ENCODE assay signal across 2 cellular contexts in the genomic region with DNA sequence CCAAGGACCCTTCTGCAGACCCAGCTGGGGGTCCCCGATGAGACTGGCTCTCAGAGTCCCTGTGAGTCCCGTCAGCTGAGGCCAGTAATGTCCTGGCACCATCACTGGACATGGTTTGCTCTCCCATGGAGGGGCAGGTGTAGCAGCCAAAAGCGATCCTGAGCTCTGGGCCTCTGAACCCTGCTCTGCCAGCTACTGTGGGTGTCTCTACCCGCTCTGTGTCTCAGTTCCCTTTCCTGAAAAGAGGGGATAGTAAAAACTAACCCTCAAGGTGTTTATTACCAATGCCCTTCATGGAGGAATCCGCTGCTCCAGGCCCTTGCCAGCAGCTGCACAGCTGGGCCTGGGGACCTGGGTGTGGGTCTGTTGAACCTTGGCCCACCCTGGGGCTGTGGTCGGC.
TF ChIP-seq lines count a peak whose summit lies in the region.

No MANE protein-coding gene starts in this region.

TF ChIP-seq in GM12891, 5 proteins besides CTCF, POLR2A, EP300 and RAD21:
- 0 out of 2 replicates have a peak, but pooled peaks have one; percentile 3 for TF ChIP-seq SPI1 (IDR thresholded peaks at IDR 0.05; ENCODE audit: low read depth, low read length)
- no peak for TF ChIP-seq PAX5 (IDR thresholded peaks at IDR 0.05; ENCODE audit: insufficient read depth, low read length, severe bottlenecking)
- no peak for TF ChIP-seq TAF1 (IDR thresholded peaks at IDR 0.05; ENCODE audit: low read depth, low read length)
- no peak for TF ChIP-seq POU2F2 (IDR thresholded peaks at IDR 0.05; ENCODE audit: low read depth, low read length)
- TF ChIP-seq POLR2AphosphoS5 (IDR thresholded peaks at IDR 0.05; ENCODE audit: low read depth, low read length) = no peak

TF ChIP-seq in GM12878, 131 proteins besides CTCF, POLR2A, EP300 and RAD21:
- TF ChIP-seq ZNF24 (IDR thresholded peaks at IDR 0.05) (no peak), JUNB (IDR thresholded peaks at IDR 0.05) (no peak), CBX5 (IDR thresholded peaks at IDR 0.05; ENCODE audit: low read depth) (no peak), RELA (IDR thresholded peaks at IDR 0.05; ENCODE audit: borderline replicate concordance, partially characterized antibody) (no peak), LARP7 (IDR thresholded peaks at IDR 0.05) (no peak), PAX5 (IDR thresholded peaks at IDR 0.05; ENCODE audit: borderline replicate concordance, low read depth, low read length) (no peak), NR2F1 (conservative IDR thresholded peaks at IDR 0.05) (no peak), MTA3 (IDR thresholded peaks at IDR 0.05; ENCODE audit: borderline replicate concordance, low read length) (no peak), YY1 (IDR thresholded peaks at IDR 0.05; ENCODE audit: low read depth, low read length) (no peak), ZNF207 (IDR thresholded peaks at IDR 0.05; ENCODE audit: borderline replicate concordance) (no peak), SIN3A (IDR thresholded peaks at IDR 0.05; ENCODE audit: low read depth, low read length) (no peak), SIX5 (IDR thresholded peaks at IDR 0.05; ENCODE audit: low read depth, low read length, severe bottlenecking) (no peak), STAT3 (IDR thresholded peaks at IDR 0.05; ENCODE audit: low read depth, low read length) (no peak)
- TF ChIP-seq, protein P1, sequence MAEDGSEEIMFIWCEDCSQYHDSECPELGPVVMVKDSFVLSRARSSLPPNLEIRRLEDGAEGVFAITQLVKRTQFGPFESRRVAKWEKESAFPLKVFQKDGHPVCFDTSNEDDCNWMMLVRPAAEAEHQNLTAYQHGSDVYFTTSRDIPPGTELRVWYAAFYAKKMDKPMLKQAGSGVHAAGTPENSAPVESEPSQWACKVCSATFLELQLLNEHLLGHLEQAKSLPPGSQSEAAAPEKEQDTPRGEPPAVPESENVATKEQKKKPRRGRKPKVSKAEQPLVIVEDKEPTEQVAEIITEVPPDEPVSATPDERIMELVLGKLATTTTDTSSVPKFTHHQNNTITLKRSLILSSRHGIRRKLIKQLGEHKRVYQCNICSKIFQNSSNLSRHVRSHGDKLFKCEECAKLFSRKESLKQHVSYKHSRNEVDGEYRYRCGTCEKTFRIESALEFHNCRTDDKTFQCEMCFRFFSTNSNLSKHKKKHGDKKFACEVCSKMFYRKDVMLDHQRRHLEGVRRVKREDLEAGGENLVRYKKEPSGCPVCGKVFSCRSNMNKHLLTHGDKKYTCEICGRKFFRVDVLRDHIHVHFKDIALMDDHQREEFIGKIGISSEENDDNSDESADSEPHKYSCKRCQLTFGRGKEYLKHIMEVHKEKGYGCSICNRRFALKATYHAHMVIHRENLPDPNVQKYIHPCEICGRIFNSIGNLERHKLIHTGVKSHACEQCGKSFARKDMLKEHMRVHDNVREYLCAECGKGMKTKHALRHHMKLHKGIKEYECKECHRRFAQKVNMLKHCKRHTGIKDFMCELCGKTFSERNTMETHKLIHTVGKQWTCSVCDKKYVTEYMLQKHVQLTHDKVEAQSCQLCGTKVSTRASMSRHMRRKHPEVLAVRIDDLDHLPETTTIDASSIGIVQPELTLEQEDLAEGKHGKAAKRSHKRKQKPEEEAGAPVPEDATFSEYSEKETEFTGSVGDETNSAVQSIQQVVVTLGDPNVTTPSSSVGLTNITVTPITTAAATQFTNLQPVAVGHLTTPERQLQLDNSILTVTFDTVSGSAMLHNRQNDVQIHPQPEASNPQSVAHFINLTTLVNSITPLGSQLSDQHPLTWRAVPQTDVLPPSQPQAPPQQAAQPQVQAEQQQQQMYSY (CRISPR knock-in tag; IDR thresholded peaks at IDR 0.05) = no peak
- TF ChIP-seq, protein P2, sequence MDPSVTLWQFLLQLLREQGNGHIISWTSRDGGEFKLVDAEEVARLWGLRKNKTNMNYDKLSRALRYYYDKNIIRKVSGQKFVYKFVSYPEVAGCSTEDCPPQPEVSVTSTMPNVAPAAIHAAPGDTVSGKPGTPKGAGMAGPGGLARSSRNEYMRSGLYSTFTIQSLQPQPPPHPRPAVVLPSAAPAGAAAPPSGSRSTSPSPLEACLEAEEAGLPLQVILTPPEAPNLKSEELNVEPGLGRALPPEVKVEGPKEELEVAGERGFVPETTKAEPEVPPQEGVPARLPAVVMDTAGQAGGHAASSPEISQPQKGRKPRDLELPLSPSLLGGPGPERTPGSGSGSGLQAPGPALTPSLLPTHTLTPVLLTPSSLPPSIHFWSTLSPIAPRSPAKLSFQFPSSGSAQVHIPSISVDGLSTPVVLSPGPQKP (IDR thresholded peaks at IDR 0.05; ENCODE audit: low read depth, low read length) = no peak
- TF ChIP-seq, protein P3, sequence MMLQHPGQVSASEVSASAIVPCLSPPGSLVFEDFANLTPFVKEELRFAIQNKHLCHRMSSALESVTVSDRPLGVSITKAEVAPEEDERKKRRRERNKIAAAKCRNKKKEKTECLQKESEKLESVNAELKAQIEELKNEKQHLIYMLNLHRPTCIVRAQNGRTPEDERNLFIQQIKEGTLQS (IDR thresholded peaks at IDR 0.05; ENCODE audit: borderline replicate concordance, extremely low read depth, low read depth, low read length) = no peak
